ENCODE assay signal across 10 cellular contexts in genomic region chr1:185670187-185670627, GRCh38.
DNase-seq lines count a peak whose midpoint lies in the region; ATAC-seq, FAIRE-seq and TF ChIP-seq lines count a peak whose summit lies in the region.
"Had no signal": no experiment of that assay in that cellular context is flagged by ENCODE, and none has a peak within 500 bp of the region (broad histone marks: within the 10 kb centered on the region; RNA-seq: fewer than 3 reads in every experiment).

No MANE protein-coding gene starts in this region.

- TF ChIP-seq CTCF in RWPE1 (conservative IDR thresholded peaks at IDR 0.05; ENCODE audit: low read depth) (peak; percentile 41), GM12878 (IDR thresholded peaks at IDR 0.05 in 2 of 3, conservative IDR thresholded peaks at IDR 0.05 in 1 of 3; ENCODE audit: control insufficient read depth in 2 of 3, extremely low read depth in 1 of 3, insufficient read depth in 1 of 3, low read depth in 3 of 3, low read length in 3 of 3) (peak; percentile 18 to 39 (median 21); a peak in 3 of 6 replicates), kidney (IDR thresholded peaks at IDR 0.05; ENCODE audit: borderline replicate concordance, extremely low read depth, insufficient read depth) (peak; percentile 63)

- CTCF ChIA-PET in RWPE1 (lab: Yijun Ruan, JAX) (interaction anchor here (0.7 to 2.4 kb wide), 10 partner anchors 11 to 432 kb away, joined by 3 to 11 read pairs (median 3); no protein-coding TSS in a partner anchor), GM12878 (lab: Yijun Ruan, JAX) (interaction anchor here (0.7 to 2.5 kb wide), 10 partner anchors 9 to 501 kb away, joined by 3 to 27 read pairs (median 4); partner anchors contain the start of gene IVNS1ABP)

- intact Hi-C loops in GM12878 (cut with micrococcal nuclease; ENCODE audit: unreplicated experiment): loop anchor here (10.0 kb wide), 1 partner anchor 865 kb away; no protein-coding TSS in a partner anchor
- intact Hi-C loops in kidney (cut with DNase I): no loop called here

- WGBS in GM12878 (ENCODE audit: insufficient coverage, insufficient replicate concordance, low lambda C conversion rate, missing lambda C conversion rate): 22% methylated on average over 6 of the region's 6 CpGs

- H3K4me1 ChIP-seq in GM12878 (ENCODE audit: control insufficient read depth, insufficient read depth, low read length) (no peaks in the 10 kb centered on the region), kidney (ENCODE audit: control insufficient read depth in 1 of 2, insufficient read depth in 1 of 2, low read depth in 1 of 2, low read length in 2 of 2) (peaks cover 0 to 11% of the 10 kb centered on the region in 2 donors)

- no peaks in the 10 kb centered on the region for H3K79me2 ChIP-seq in GM12878 (ENCODE audit: control insufficient read depth, insufficient read depth, low read length)

- no peak overlapping the region for H2AFZ ChIP-seq in GM12878 (ENCODE audit: control insufficient read depth, low read depth, low read length)

- no peak for TF ChIP-seq POLR2A in GM12878 (IDR thresholded peaks at IDR 0.05; ENCODE audit: low read depth, low read length)

- no peaks in the 10 kb centered on the region for H3K9me3 Mint-ChIP-seq in stimulated activated effector memory CD8-positive, alpha-beta T cell treated with anti-CD3 and anti-CD28 coated beads, Interleukin-12 subunit alpha, Interleukin-12 subunit beta, amount 100 ng/mL, for 72 hours

- ATAC-seq in HG03378 (IDR thresholded peaks at IDR 0.05; ENCODE audit: unreplicated experiment) (peak; percentile 55), GM12878 (peak; percentile 69)
- peak; percentile 79 for ATAC-seq in stimulated activated effector memory CD8-positive, alpha-beta T cell treated with anti-CD3 and anti-CD28 coated beads, Interleukin-12 subunit alpha, Interleukin-12 subunit beta, amount 100 ng/mL, for 72 hours

- H3K4me3 Mint-ChIP-seq in stimulated activated effector memory CD8-positive, alpha-beta T cell treated with anti-CD3 and anti-CD28 coated beads, Interleukin-12 subunit alpha, Interleukin-12 subunit beta, amount 100 ng/mL, for 72 hours: no peak overlapping the region

- no peak for FAIRE-seq in GM12878 (lab: Jason Lieb, UNC)
- no peak for FAIRE-seq in kidney (lab: Jason Lieb, UNC)
- FAIRE-seq: colon had no signal

- SMC1A ChIA-PET in GM12878 (lab: Charles Lee; ENCODE audit: uncharacterized antibody, unreplicated experiment): interaction anchor here (0.7 to 3.5 kb wide), 8 partner anchors 11 to 683 kb away, joined by 3 to 28 read pairs (median 5); no protein-coding TSS in a partner anchor

- no peak for TF ChIP-seq EP300 in GM12878 (IDR thresholded peaks at IDR 0.05; ENCODE audit: borderline replicate concordance in 1 of 2, control insufficient read depth in 1 of 2, low read depth in 2 of 2, low read length in 2 of 2)

- H3K36me3 ChIP-seq in GM12878 (ENCODE audit: control insufficient read depth in 2 of 2, insufficient read depth in 2 of 2, low read length in 1 of 2): no peaks in the 10 kb centered on the region
- H3K36me3 ChIP-seq in kidney (ENCODE audit: control insufficient read depth in 1 of 2, insufficient read depth in 2 of 2, low read length in 2 of 2): no peaks in the 10 kb centered on the region
- H3K36me3 ChIP-seq: upper lobe of left lung had no signal

- POLR2A ChIA-PET in RWPE1 (lab: Yijun Ruan, JAX; ENCODE audit: low non-redundant PET) (no interaction called here), GM12878 (lab: Charles Lee) (no interaction called here)

- no peaks in the 10 kb centered on the region for H4K20me1 ChIP-seq in GM12878 (ENCODE audit: control insufficient read depth, insufficient read depth)

- no TSS peak for BruUV-seq in GM12878 (replicated peaks; lab: Mats Ljungman, UMichigan)

- H3K36me3 Mint-ChIP-seq in stimulated activated effector memory CD8-positive, alpha-beta T cell treated with anti-CD3 and anti-CD28 coated beads, Interleukin-12 subunit alpha, Interleukin-12 subunit beta, amount 100 ng/mL, for 72 hours: peaks cover under 1% of the 10 kb centered on the region

- no peak overlapping the region for H3K4me2 ChIP-seq in GM12878 (ENCODE audit: control insufficient read depth, insufficient read depth)

- no peak overlapping the region for H3K27ac Mint-ChIP-seq in stimulated activated effector memory CD8-positive, alpha-beta T cell treated with anti-CD3 and anti-CD28 coated beads, Interleukin-12 subunit alpha, Interleukin-12 subunit beta, amount 100 ng/mL, for 72 hours

- peaks cover 13% of the 10 kb centered on the region for H3K4me1 Mint-ChIP-seq in stimulated activated effector memory CD8-positive, alpha-beta T cell treated with anti-CD3 and anti-CD28 coated beads, Interleukin-12 subunit alpha, Interleukin-12 subunit beta, amount 100 ng/mL, for 72 hours

- H3K9ac ChIP-seq in GM12878 (ENCODE audit: control insufficient read depth, insufficient read depth, low read length) (no peak overlapping the region), kidney (ENCODE audit: low read length in 2 of 2) (no peak overlapping the region)

- in situ Hi-C loops in GM12878 (cut with MboI): no loop called here

- peak; percentile 55 for TF ChIP-seq RAD21 in GM12878 (IDR thresholded peaks at IDR 0.05; ENCODE audit: insufficient read depth, low read depth, low read length)

- H3K27me3 ChIP-seq in GM12878 (replicated peaks in 1 of 2; ENCODE audit: control insufficient read depth in 2 of 2, insufficient read depth in 2 of 2, low read length in 1 of 2): no peaks in the 10 kb centered on the region; a peak in 1 of 4 replicates
- H3K27me3 ChIP-seq: upper lobe of left lung had no signal

- H3K27ac ChIP-seq in RWPE1 (no peak overlapping the region), GM12878 (ENCODE audit: control insufficient read depth, insufficient read depth) (no peak overlapping the region), kidney (ENCODE audit: low read depth in 2 of 2, low read length in 2 of 2) (no peak overlapping the region)
- H3K27ac ChIP-seq: upper lobe of left lung had no signal

- no peak overlapping the region for H3K4me3 ChIP-seq in GM12878
- peak overlapping the region; percentile 50 to 60 for H3K4me3 ChIP-seq in kidney (ENCODE audit: low read length in 2 of 2)
- H3K4me3 ChIP-seq: upper lobe of left lung had no signal

- RAD21 ChIA-PET in GM12878 (lab: Charles Lee; ENCODE audit: unreplicated experiment): interaction anchor here (0.9 to 2.3 kb wide), 5 partner anchors 11 to 863 kb away, joined by 3 to 17 read pairs (median 7); partner anchors contain the start of gene IVNS1ABP

- H3K9me3 ChIP-seq in GM12878 (replicated peaks; ENCODE audit: control insufficient read depth, insufficient read depth, low read length) (no peaks in the 10 kb centered on the region), kidney (ENCODE audit: control insufficient read depth in 1 of 2, low read length in 2 of 2) (no peaks in the 10 kb centered on the region)
- H3K9me3 ChIP-seq: upper lobe of left lung had no signal

- peak; percentile 48 for DNase-seq in NCI-H524 (lab: John Stamatoyannopoulos, UW)
- DNase-seq in NCI-H524 treated with DMSO at 0.1 percent for 48 hours (lab: John Stamatoyannopoulos, UW): no peak
- peak; percentile 34 for DNase-seq in RWPE1 (ENCODE audit: low spot score)
- no peak for DNase-seq in GM12878 (ENCODE audit: low read depth, low spot score)
- DNase-seq in kidney: no peak
- peak in 1 of 2 donors; percentile 59 for DNase-seq in stimulated activated effector memory CD8-positive, alpha-beta T cell treated with anti-CD3 and anti-CD28 coated beads, Interleukin-12 subunit alpha, Interleukin-12 subunit beta, amount 100 ng/mL, for 72 hours (ENCODE audit: low spot score in 2 of 2)
- DNase-seq in cerebellum (ENCODE audit: low spot score): no peak

TF ChIP-seq in GM12878, 131 proteins besides CTCF, POLR2A, EP300 and RAD21:
- TF ChIP-seq NRF1 (conservative IDR thresholded peaks at IDR 0.05; ENCODE audit: low read depth, low read length) (no peak), SMC3 (IDR thresholded peaks at IDR 0.05; ENCODE audit: borderline replicate concordance, low read length) (peak; percentile 36; the same call in 1 of the 2 replicates)

Comparison
In these comparisons a context has a peak if more than half of its experiments do, and no peak if none do; other contexts are left out.
1. DNase-seq: peak in NCI-H524 (2 of 2) and RWPE1 (single experiment); none in NCI-H524 treated with DMSO at 0.1 percent for 48 hours (single experiment), GM12878 (single experiment), kidney (single experiment) and cerebellum (single experiment).
2. Peak in every context shown above with its lines, with median percentiles within 50 percentile points of each other: ATAC-seq and CTCF ChIP-seq.